1 cellular context compared by ENCODE assay signal in the genomic region with DNA sequence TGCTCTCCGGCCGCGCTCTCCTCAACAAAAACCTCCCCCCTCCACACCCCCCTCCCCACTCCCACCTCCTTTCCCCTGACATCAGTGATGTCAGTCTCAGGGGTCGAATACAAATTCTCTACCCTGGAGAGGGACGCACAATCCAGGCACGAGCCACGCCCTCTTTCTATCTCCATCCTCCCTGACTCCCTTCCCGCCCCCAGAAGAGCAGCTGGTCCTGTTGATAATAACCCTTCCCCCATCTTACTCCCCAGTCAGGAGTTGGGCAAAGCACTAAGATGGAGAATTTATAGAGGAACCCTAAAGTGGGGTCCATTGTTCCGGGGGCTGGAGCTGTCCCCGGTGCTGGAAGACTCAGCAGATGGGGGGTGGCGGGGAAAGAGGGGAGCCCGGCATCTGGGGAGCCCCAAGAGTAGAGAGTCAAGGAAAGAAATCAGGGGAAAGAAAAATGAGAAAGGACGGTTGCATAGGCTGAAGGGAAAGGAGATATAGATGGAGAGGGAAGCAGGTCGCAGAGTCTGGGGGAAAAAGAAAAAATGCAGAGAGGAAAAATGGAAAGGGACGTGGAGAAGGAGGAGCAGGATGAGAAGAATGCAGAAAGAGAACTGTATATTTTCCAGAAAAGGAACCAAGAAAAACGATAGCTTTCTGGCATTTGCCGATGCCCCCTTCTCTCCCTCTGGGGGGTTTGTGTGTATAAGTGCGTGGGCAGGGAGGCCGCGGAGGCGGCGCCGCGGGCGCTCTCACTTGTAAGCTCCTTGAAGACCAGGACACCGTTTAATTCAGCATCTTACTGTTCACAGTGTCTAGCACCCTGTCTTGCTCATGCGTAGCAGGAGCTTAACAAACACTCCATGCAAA.
TF ChIP-seq lines count a peak whose summit lies in the region.

A gene (minus strand): TSS at position 33 of the 861 bp plus-strand sequence. CDS start 783 bp downstream, outside the sequence.

TF ChIP-seq in GM12878, 131 proteins besides CTCF, POLR2A, EP300 and RAD21 (continued from another document):
- TF ChIP-seq, protein P1, sequence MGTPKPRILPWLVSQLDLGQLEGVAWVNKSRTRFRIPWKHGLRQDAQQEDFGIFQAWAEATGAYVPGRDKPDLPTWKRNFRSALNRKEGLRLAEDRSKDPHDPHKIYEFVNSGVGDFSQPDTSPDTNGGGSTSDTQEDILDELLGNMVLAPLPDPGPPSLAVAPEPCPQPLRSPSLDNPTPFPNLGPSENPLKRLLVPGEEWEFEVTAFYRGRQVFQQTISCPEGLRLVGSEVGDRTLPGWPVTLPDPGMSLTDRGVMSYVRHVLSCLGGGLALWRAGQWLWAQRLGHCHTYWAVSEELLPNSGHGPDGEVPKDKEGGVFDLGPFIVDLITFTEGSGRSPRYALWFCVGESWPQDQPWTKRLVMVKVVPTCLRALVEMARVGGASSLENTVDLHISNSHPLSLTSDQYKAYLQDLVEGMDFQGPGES (IDR thresholded peaks at IDR 0.05): peak; percentile 69
- TF ChIP-seq SUPT20H (IDR thresholded peaks at IDR 0.05; ENCODE audit: borderline replicate concordance, control insufficient read depth, low read depth, low read length) (0 out of 2 replicates have a peak, but pooled peaks have one; percentile 40), PAX8 (IDR thresholded peaks at IDR 0.05) (no peak), SIX5 (IDR thresholded peaks at IDR 0.05; ENCODE audit: low read depth, low read length, severe bottlenecking) (no peak), YY1 (IDR thresholded peaks at IDR 0.05; ENCODE audit: low read depth, low read length) (peak; percentile 81)
- TF ChIP-seq, protein P2, sequence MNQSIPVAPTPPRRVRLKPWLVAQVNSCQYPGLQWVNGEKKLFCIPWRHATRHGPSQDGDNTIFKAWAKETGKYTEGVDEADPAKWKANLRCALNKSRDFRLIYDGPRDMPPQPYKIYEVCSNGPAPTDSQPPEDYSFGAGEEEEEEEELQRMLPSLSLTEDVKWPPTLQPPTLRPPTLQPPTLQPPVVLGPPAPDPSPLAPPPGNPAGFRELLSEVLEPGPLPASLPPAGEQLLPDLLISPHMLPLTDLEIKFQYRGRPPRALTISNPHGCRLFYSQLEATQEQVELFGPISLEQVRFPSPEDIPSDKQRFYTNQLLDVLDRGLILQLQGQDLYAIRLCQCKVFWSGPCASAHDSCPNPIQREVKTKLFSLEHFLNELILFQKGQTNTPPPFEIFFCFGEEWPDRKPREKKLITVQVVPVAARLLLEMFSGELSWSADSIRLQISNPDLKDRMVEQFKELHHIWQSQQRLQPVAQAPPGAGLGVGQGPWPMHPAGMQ (IDR thresholded peaks at IDR 0.05; ENCODE audit: borderline replicate concordance): no peak
